In genomic region chr15:58028392-58028791, GRCh38 we compare ENCODE assay signal across 4 cellular contexts. TPM values are rescaled to one million over a fixed set of nuclear protein-coding genes. Genes with fewer than 3 reads are reported as not detected.
"Had no signal": no experiment of that assay in that cellular context is flagged by ENCODE, and none has a peak within 500 bp of the region (broad histone marks: within the 10 kb centered on the region; RNA-seq: fewer than 3 reads in every experiment).

No MANE protein-coding gene starts in this region.

RNA-seq across cellular contexts. Expression of gene ALDH1A2, which starts 37.1 kb away (rescaled TPM):
- total RNA-seq: activated naive CD4-positive, alpha-beta T cell treated with anti-CD3 and anti-CD28 coated beads for 36 hours; activated naive CD4-positive, alpha-beta T cell treated with anti-CD3 and anti-CD28 coated beads, Interleukin-2, amount 50 U/mL, for 72 hours; activated T-helper 1 cell treated with anti-CD3 and anti-CD28 coated beads, Interleukin-12 subunit alpha, Interleukin-12 subunit beta, Interleukin-2, Interleukin-4 antibody, amounts not matched to agents 30 ng/mL and 10 ng/mL and 1 ng/mL, durations not matched to agents 14 hours and 24 hours and 36 hours; chondrocyte had no signal
